8 cellular contexts compared by ENCODE assay signal in the genomic region with DNA sequence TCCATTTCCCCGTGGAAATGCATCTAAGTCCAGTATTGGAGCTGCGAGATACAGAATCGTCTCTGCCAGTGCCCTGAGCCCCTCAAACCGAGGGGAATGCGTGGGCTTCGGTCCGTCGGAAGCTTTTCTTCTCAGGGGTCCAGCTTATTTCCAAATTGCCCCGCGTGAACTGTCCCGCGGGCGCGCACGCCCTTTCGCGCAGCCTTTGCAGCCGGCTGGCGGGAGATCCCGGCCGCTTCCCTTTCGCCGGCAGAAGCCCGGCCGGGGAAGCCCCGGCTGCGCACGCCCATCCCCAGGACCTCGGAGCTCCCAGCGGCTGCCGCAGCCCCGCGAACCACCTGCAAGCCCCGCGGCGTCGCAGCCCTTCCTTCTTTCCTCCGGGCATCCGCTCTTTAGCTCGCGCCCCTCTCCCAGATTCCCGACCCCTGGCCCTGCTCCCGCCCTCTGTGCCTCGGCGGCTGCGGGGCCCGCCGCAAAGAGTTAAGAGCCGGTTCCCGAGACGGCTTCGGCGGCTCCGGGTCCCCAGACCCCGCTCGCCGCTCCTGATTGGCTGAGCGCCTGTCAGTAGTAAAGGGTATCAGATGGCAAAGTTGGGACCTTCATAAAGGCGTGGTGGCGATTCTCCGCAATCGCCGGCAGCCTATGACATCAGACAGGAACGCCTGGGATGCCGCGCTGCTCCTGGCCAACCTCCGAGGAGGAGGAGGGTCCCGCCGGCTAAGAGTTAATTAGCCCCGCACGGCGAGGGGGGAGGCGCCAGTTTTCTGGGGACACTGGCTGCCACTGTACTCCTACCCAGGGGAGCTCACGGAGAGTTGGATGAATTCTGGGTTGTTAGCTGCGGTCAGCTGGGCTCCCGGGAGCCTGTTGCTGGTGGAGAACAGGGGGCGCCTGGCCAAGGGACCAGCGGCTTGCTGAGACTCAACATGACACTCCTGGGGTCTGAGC. TPM values are rescaled to one million over a fixed set of nuclear protein-coding genes. Genes with fewer than 3 reads are reported as not detected.
DNase-seq lines count a peak whose midpoint lies in the region; ATAC-seq and TF ChIP-seq lines count a peak whose summit lies in the region.

A gene with protein sequence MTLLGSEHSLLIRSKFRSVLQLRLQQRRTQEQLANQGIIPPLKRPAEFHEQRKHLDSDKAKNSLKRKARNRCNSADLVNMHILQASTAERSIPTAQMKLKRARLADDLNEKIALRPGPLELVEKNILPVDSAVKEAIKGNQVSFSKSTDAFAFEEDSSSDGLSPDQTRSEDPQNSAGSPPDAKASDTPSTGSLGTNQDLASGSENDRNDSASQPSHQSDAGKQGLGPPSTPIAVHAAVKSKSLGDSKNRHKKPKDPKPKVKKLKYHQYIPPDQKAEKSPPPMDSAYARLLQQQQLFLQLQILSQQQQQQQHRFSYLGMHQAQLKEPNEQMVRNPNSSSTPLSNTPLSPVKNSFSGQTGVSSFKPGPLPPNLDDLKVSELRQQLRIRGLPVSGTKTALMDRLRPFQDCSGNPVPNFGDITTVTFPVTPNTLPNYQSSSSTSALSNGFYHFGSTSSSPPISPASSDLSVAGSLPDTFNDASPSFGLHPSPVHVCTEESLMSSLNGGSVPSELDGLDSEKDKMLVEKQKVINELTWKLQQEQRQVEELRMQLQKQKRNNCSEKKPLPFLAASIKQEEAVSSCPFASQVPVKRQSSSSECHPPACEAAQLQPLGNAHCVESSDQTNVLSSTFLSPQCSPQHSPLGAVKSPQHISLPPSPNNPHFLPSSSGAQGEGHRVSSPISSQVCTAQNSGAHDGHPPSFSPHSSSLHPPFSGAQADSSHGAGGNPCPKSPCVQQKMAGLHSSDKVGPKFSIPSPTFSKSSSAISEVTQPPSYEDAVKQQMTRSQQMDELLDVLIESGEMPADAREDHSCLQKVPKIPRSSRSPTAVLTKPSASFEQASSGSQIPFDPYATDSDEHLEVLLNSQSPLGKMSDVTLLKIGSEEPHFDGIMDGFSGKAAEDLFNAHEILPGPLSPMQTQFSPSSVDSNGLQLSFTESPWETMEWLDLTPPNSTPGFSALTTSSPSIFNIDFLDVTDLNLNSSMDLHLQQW (plus strand): TSS at position 628 of the 948 bp plus-strand sequence. CDS start 299 bp downstream, at position 927.

- no peak within 1 kb of the TSS for H3K27ac Mint-ChIP-seq in immature natural killer cell

- peaks cover 3 to 6% (median 5%) of the 10 kb centered on the region in 6 donors for H3K9me3 Mint-ChIP-seq in immature natural killer cell

- H3K4me3 ChIP-seq in AG04449 (ENCODE audit: low read depth, low read length), result peak within 1 kb of the TSS; percentile 73
- peak within 1 kb of the TSS; percentile 37 for H3K4me3 ChIP-seq in epithelial cell of esophagus (ENCODE audit: low read length)

- ATAC-seq in HG02870 (IDR thresholded peaks at IDR 0.05; ENCODE audit: unreplicated experiment), result peak; percentile 48
- no peak for ATAC-seq in left lobe of liver

- H3K4me1 Mint-ChIP-seq in immature natural killer cell, result no peaks in the 10 kb centered on the region

- TF ChIP-seq CTCF in AG04449 (IDR thresholded peaks at IDR 0.05; ENCODE audit: insufficient read depth, low read length, missing control alignments) (no peak), epithelial cell of esophagus (IDR thresholded peaks at IDR 0.05; ENCODE audit: insufficient read depth, low read depth, low read length, missing control alignments) (no peak)

- POLR2A ChIA-PET in AG04449 (lab: Yijun Ruan, JAX), result interaction anchor here (1.0 to 1.2 kb wide), 3 partner anchors 45 to 154 kb away, joined by 3 read pairs; no protein-coding TSS in a partner anchor

- H3K4me3 Mint-ChIP-seq in immature natural killer cell, result no peak within 1 kb of the TSS

- CTCF ChIA-PET in AG04449 (lab: Yijun Ruan, JAX), result interaction anchor here (0.6 to 5.1 kb wide), 20 partner anchors 10 to 502 kb away, joined by 3 to 211 read pairs (median 4); partner anchors contain the start of gene ARHGAP44

- peaks cover 5 to 38% (median 12%) of the 10 kb centered on the region in 3 donors for H3K27me3 Mint-ChIP-seq in immature natural killer cell (ENCODE audit: low read depth in 3 of 3)

- DNase-seq in AG04449 (ENCODE audit: low read depth, low spot score) (peak; percentile 19), epithelial cell of esophagus (ENCODE audit: low read depth) (peak; percentile 10), mucosa of gallbladder (ENCODE audit: low spot score) (peak; percentile 13), left lobe of liver (ENCODE audit: low spot score) (no peak), immature natural killer cell (no peak), nucleus accumbens (lab: John Stamatoyannopoulos, UW) (no peak)
- DNase-seq in activated T-cell treated with anti-CD3 and anti-CD28 coated beads, Interleukin-2, amount 50 U/mL, for 1 hour, result no peak

- H3K36me3 Mint-ChIP-seq in immature natural killer cell, result no peaks in the 10 kb centered on the region

RNA-seq across cellular contexts. Expression of the gene that starts here (rescaled TPM):
- total RNA-seq in mucosa of gallbladder (37.3 TPM), left lobe of liver (0.23 TPM)
- polyA plus RNA-seq in immature natural killer cell, result not detected

Comparison
In these comparisons a context has a peak if more than half of its experiments do, and no peak if none do; other contexts are left out.
1. RNA of the gene that starts here (total RNA-seq): 37.3 TPM in mucosa of gallbladder (single experiment); 0.23 TPM in left lobe of liver (single experiment); every median in the first group is over 10 times any median in the second.
2. DNase-seq: peak in AG04449 (single experiment), epithelial cell of esophagus (single experiment) and mucosa of gallbladder (single experiment); none in left lobe of liver (single experiment), immature natural killer cell (0 of 3), nucleus accumbens (0 of 56) and activated T-cell treated with anti-CD3 and anti-CD28 coated beads, Interleukin-2, amount 50 U/mL, for 1 hour (single experiment).